In genomic region chr1:145872421-145872891, GRCh38 we compare ENCODE assay signal across 8 cellular contexts. TPM values are rescaled to one million over a fixed set of nuclear protein-coding genes. Genes with fewer than 3 reads are reported as not detected.
A peak's percentile ranks its signal among the peaks of the same experiment; 100 is the strongest.
DNase-seq lines count a peak whose midpoint lies in the region; ATAC-seq and TF ChIP-seq lines count a peak whose summit lies in the region.

No MANE protein-coding gene starts in this region.

- peak overlapping the region; percentile 79 to 90 for H3K4me3 Mint-ChIP-seq in activated T-cell treated with anti-CD3 and anti-CD28 coated beads, Interleukin-2, amount 50 U/mL, for 72 hours
- H3K4me3 Mint-ChIP-seq in endothelial cell (ENCODE audit: unreplicated experiment): peak overlapping the region; percentile 67

- no peak for ATAC-seq in activated T-cell treated with anti-CD3 and anti-CD28 coated beads, Interleukin-2, amount 50 U/mL, for 72 hours (replicated peaks in 1 of 2)
- ATAC-seq in GM18511 (IDR thresholded peaks at IDR 0.05; ENCODE audit: unreplicated experiment): no peak

- peak overlapping the region; percentile 55 for H3K27ac Mint-ChIP-seq in activated T-cell treated with anti-CD3 and anti-CD28 coated beads, Interleukin-2, amount 50 U/mL, for 72 hours
- H3K27ac Mint-ChIP-seq in endothelial cell (ENCODE audit: unreplicated experiment): no peak overlapping the region

- H3K9me3 ChIP-seq in mucosa of rectum (ENCODE audit: control insufficient read depth in 2 of 2, low read length in 2 of 2): no peaks in the 10 kb centered on the region

- peaks cover 19% of the 10 kb centered on the region for H3K4me1 Mint-ChIP-seq in activated T-cell treated with anti-CD3 and anti-CD28 coated beads, Interleukin-2, amount 50 U/mL, for 72 hours (ENCODE audit: low read depth)
- peaks cover 9% of the 10 kb centered on the region for H3K4me1 Mint-ChIP-seq in endothelial cell (ENCODE audit: unreplicated experiment)

- H3K36me3 ChIP-seq in mucosa of rectum (ENCODE audit: control insufficient read depth in 2 of 2, insufficient read depth in 2 of 2, low read length in 2 of 2): no peaks in the 10 kb centered on the region

- no peak for DNase-seq in activated T-cell treated with anti-CD3 and anti-CD28 coated beads, Interleukin-2, amount 50 U/mL, for 72 hours
- no peak for DNase-seq in activated T-cell treated with anti-CD3 and anti-CD28 coated beads, Interleukin-2, amount 50 U/mL, for 48 hours
- no peak for DNase-seq in endothelial cell (ENCODE audit: low spot score)
- peak; percentile 70 for DNase-seq in ureter (ENCODE audit: low spot score)
- no peak for DNase-seq in stimulated activated CD4-positive, alpha-beta T cell treated with anti-CD3 and anti-CD28 coated beads, Interleukin-4, amount 100 ng/mL, for 24 hours
- no peak for DNase-seq in NCI-H2107 treated with DMSO at 0.1 percent for 48 hours (lab: John Stamatoyannopoulos, UW; ENCODE audit: unreplicated experiment)

- H3K36me3 Mint-ChIP-seq in activated T-cell treated with anti-CD3 and anti-CD28 coated beads, Interleukin-2, amount 50 U/mL, for 72 hours (ENCODE audit: insufficient read depth in 2 of 2): no peaks in the 10 kb centered on the region
- H3K36me3 Mint-ChIP-seq in endothelial cell (ENCODE audit: low read depth, unreplicated experiment): no peaks in the 10 kb centered on the region

- H3K27me3 Mint-ChIP-seq in activated T-cell treated with anti-CD3 and anti-CD28 coated beads, Interleukin-2, amount 50 U/mL, for 72 hours (ENCODE audit: low read depth): peaks cover 16% of the 10 kb centered on the region
- H3K27me3 Mint-ChIP-seq in endothelial cell (ENCODE audit: unreplicated experiment): peaks cover 14% of the 10 kb centered on the region

- H3K4me1 ChIP-seq in mucosa of rectum (ENCODE audit: control insufficient read depth in 2 of 2, insufficient read depth in 2 of 2, low read length in 2 of 2): peaks cover 0 to 4% of the 10 kb centered on the region in 2 donors

- peaks cover 4 to 13% of the 10 kb centered on the region in 2 donors for H3K27me3 ChIP-seq in mucosa of rectum (ENCODE audit: control insufficient read depth in 2 of 2, insufficient read depth in 2 of 2, low read length in 2 of 2)

- peak overlapping the region; percentile 48 to 61 for H3K9ac ChIP-seq in mucosa of rectum (ENCODE audit: low read depth in 1 of 2, low read length in 2 of 2)

- H3K9me3 Mint-ChIP-seq in activated T-cell treated with anti-CD3 and anti-CD28 coated beads, Interleukin-2, amount 50 U/mL, for 72 hours: no peaks in the 10 kb centered on the region
- H3K9me3 Mint-ChIP-seq in endothelial cell (ENCODE audit: unreplicated experiment): no peaks in the 10 kb centered on the region

- peak overlapping the region; percentile 22 to 70 for H3K27ac ChIP-seq in mucosa of rectum (ENCODE audit: low read depth in 2 of 2, low read length in 2 of 2)

- TF ChIP-seq CTCF in endothelial cell (IDR thresholded peaks at IDR 0.05; ENCODE audit: unreplicated experiment): no peak

- peak overlapping the region; percentile 20 to 48 for H3K4me3 ChIP-seq in mucosa of rectum (ENCODE audit: low read length in 2 of 2)

RNA-seq across cellular contexts. Expression of gene ANKRD35, which starts 13.2 kb away (rescaled TPM):
- under 1 TPM; 0.39 to 0.41 TPM for total RNA-seq in activated T-cell treated with anti-CD3 and anti-CD28 coated beads, Interleukin-2, amount 50 U/mL, for 72 hours
- total RNA-seq in endothelial cell (ENCODE audit: unreplicated experiment): not detected
- total RNA-seq in ureter: 4.2 TPM

RNA-seq across cellular contexts. Expression of gene PIAS3, which starts 13.6 kb away (rescaled TPM):
- 10 to 100 TPM; 30.9 to 35.6 TPM for total RNA-seq in activated T-cell treated with anti-CD3 and anti-CD28 coated beads, Interleukin-2, amount 50 U/mL, for 72 hours
- 38.8 TPM for total RNA-seq in endothelial cell (ENCODE audit: unreplicated experiment)
- 70.4 TPM for total RNA-seq in ureter

RNA-seq across cellular contexts. Expression of gene NUDT17, which starts 27.0 kb away (rescaled TPM):
- 10 to 100 TPM in 1 of 2 donors, 1 to 10 TPM in 1; 6.6 to 10.6 TPM for total RNA-seq in activated T-cell treated with anti-CD3 and anti-CD28 coated beads, Interleukin-2, amount 50 U/mL, for 72 hours
- total RNA-seq in endothelial cell (ENCODE audit: unreplicated experiment) (3.8 TPM), ureter (6.7 TPM)

RNA-seq across cellular contexts. Expression of gene ITGA10, which starts 37.4 kb away (rescaled TPM):
- total RNA-seq in activated T-cell treated with anti-CD3 and anti-CD28 coated beads, Interleukin-2, amount 50 U/mL, for 72 hours: 1 to 10 TPM; 1.7 to 3.5 TPM
- total RNA-seq in endothelial cell (ENCODE audit: unreplicated experiment): 6.1 TPM
- 19.2 TPM for total RNA-seq in ureter

RNA-seq across cellular contexts. Expression of gene PEX11B, which starts 46.1 kb away (rescaled TPM):
- 10 to 100 TPM; 39.8 to 44.0 TPM for total RNA-seq in activated T-cell treated with anti-CD3 and anti-CD28 coated beads, Interleukin-2, amount 50 U/mL, for 72 hours
- total RNA-seq in endothelial cell (ENCODE audit: unreplicated experiment) (34.0 TPM), ureter (44.2 TPM)
